Comparison of ENCODE assay signal across 21 cellular contexts in genomic region chr14:95564060-95564459, GRCh38. TPM values are rescaled to one million over a fixed set of nuclear protein-coding genes. Genes with fewer than 3 reads are reported as not detected.
DNase-seq lines count a peak whose midpoint lies in the region; ATAC-seq and TF ChIP-seq lines count a peak whose summit lies in the region.
"Had no signal": no experiment of that assay in that cellular context is flagged by ENCODE, and none has a peak within 500 bp of the region (broad histone marks: within the 10 kb centered on the region; RNA-seq: fewer than 3 reads in every experiment).

No MANE protein-coding gene starts in this region.

- CTCF ChIA-PET in activated CD8-positive, alpha-beta memory T cell treated with anti-CD3 and anti-CD28 coated beads, Interleukin-2, amount 10 ng/mL, durations not matched to agents 7 days and 5 days (lab: Charles Lee): interaction anchor here (0.8 kb wide), 1 partner anchor 122 kb away, joined by 3 read pairs; no protein-coding TSS in a partner anchor

- peaks cover 3% of the 10 kb centered on the region for H3K4me1 Mint-ChIP-seq in activated CD8-positive, alpha-beta memory T cell treated with anti-CD3 and anti-CD28 coated beads, Interleukin-2, amount 10 ng/mL, durations not matched to agents 7 days and 5 days
- H3K4me1 Mint-ChIP-seq: nephron had no signal

- intact Hi-C loops in colonic mucosa (cut with DNase I): loop anchor here (5.0 to 10.0 kb wide), 2 partner anchors 208 to 711 kb away; no protein-coding TSS in a partner anchor

- no peak overlapping the region for H3K9ac ChIP-seq in skeletal muscle satellite cell (ENCODE audit: low read depth, low read length)
- no peak overlapping the region for H3K9ac ChIP-seq in colonic mucosa (ENCODE audit: low read depth in 2 of 2, low read length in 2 of 2)

- no peaks in the 10 kb centered on the region for H3K9me3 Mint-ChIP-seq in activated CD8-positive, alpha-beta memory T cell treated with anti-CD3 and anti-CD28 coated beads, Interleukin-2, amount 10 ng/mL, durations not matched to agents 7 days and 5 days (ENCODE audit: low read depth)
- H3K9me3 Mint-ChIP-seq: immature natural killer cell, memory B cell, nephron, type B pancreatic cell had no signal

- H3K36me3 ChIP-seq in SJCRH30 (no peaks in the 10 kb centered on the region), skeletal muscle satellite cell (ENCODE audit: insufficient read depth, low read length) (no peaks in the 10 kb centered on the region), colonic mucosa (no peaks in the 10 kb centered on the region)

- H3K9me3 ChIP-seq in SJCRH30 (replicated peaks) (no peaks in the 10 kb centered on the region), skeletal muscle satellite cell (replicated peaks; ENCODE audit: low read length) (no peaks in the 10 kb centered on the region), colonic mucosa (no peaks in the 10 kb centered on the region)
- H3K9me3 ChIP-seq: A549 had no signal

- H3K4me3 ChIP-seq in SJCRH30 (no peak overlapping the region), foreskin fibroblast (ENCODE audit: low read depth in 1 of 2, low read length in 2 of 2) (no peak overlapping the region), skeletal muscle satellite cell (ENCODE audit: low read length) (no peak overlapping the region), colonic mucosa (no peak overlapping the region)
- H3K4me3 ChIP-seq: A549 had no signal

- peaks cover 14% of the 10 kb centered on the region for H3K27me3 Mint-ChIP-seq in activated CD8-positive, alpha-beta memory T cell treated with anti-CD3 and anti-CD28 coated beads, Interleukin-2, amount 10 ng/mL, durations not matched to agents 7 days and 5 days

- in situ Hi-C loops in GM13976 (cut with MboI; ENCODE audit: low sequenced_read_pairs, unreplicated experiment): loop anchor here (10.0 kb wide), 3 partner anchors 111 to 431 kb away; no protein-coding TSS in a partner anchor

- no peak overlapping the region for H3K4me3 Mint-ChIP-seq in activated CD8-positive, alpha-beta memory T cell treated with anti-CD3 and anti-CD28 coated beads, Interleukin-2, amount 10 ng/mL, durations not matched to agents 7 days and 5 days
- H3K4me3 Mint-ChIP-seq: immature natural killer cell, memory B cell, nephron, type B pancreatic cell had no signal

- H3K4me1 ChIP-seq in SJCRH30: no peaks in the 10 kb centered on the region
- peaks cover 12% of the 10 kb centered on the region for H3K4me1 ChIP-seq in skeletal muscle satellite cell (ENCODE audit: control insufficient read depth, insufficient read depth, low read length)
- H3K4me1 ChIP-seq in colonic mucosa: no peaks in the 10 kb centered on the region
- H3K4me1 ChIP-seq: A549 had no signal

- H3K27me3 ChIP-seq in SJCRH30: no peaks in the 10 kb centered on the region
- peaks cover 13% of the 10 kb centered on the region for H3K27me3 ChIP-seq in skeletal muscle satellite cell (ENCODE audit: control insufficient read depth, insufficient read depth, low read length)
- no peaks in the 10 kb centered on the region for H3K27me3 ChIP-seq in colonic mucosa

- no peaks in the 10 kb centered on the region for H3K36me3 Mint-ChIP-seq in activated CD8-positive, alpha-beta memory T cell treated with anti-CD3 and anti-CD28 coated beads, Interleukin-2, amount 10 ng/mL, durations not matched to agents 7 days and 5 days
- H3K36me3 Mint-ChIP-seq: immature natural killer cell, memory B cell, type B pancreatic cell had no signal

- TF ChIP-seq CTCF in foreskin fibroblast (IDR thresholded peaks at IDR 0.05; ENCODE audit: low read depth, low read length) (no peak), colonic mucosa (IDR thresholded peaks at IDR 0.05) (no peak), GM13976 (IDR thresholded peaks at IDR 0.05; ENCODE audit: borderline replicate concordance, control extremely low read depth, extremely low read depth, insufficient read depth, missing control alignments) (no peak)

- H3K27ac ChIP-seq in SJCRH30: no peak overlapping the region
- H3K27ac ChIP-seq in colonic mucosa: no peak overlapping the region
- H3K27ac ChIP-seq: A549 had no signal

- H3K27ac Mint-ChIP-seq in activated CD8-positive, alpha-beta memory T cell treated with anti-CD3 and anti-CD28 coated beads, Interleukin-2, amount 10 ng/mL, durations not matched to agents 7 days and 5 days: no peak overlapping the region
- H3K27ac Mint-ChIP-seq: immature natural killer cell, memory B cell, nephron, type B pancreatic cell had no signal

- peak overlapping the region; percentile 70 for H3K4me2 ChIP-seq in skeletal muscle satellite cell (ENCODE audit: low read length)
- H3K4me2 ChIP-seq: A549 had no signal

- ATAC-seq in activated CD8-positive, alpha-beta memory T cell treated with anti-CD3 and anti-CD28 coated beads, Interleukin-2, amount 10 ng/mL, durations not matched to agents 7 days and 5 days: no peak
- ATAC-seq: A549 had no signal

- peak; percentile 26 for DNase-seq in activated CD8-positive, alpha-beta memory T cell treated with anti-CD3 and anti-CD28 coated beads for 24 hours
- no peak for DNase-seq in activated CD8-positive, alpha-beta memory T cell treated with anti-CD3 and anti-CD28 coated beads, Interleukin-2, amount 10 ng/mL, durations not matched to agents 7 days and 5 days
- DNase-seq in SJCRH30: peak; percentile 39 to 67
- DNase-seq in foreskin fibroblast: peak; percentile 15 to 57
- DNase-seq in effector CD8-positive, alpha-beta T cell (lab: John Stamatoyannopoulos, UW): no peak
- no peak for DNase-seq in colonic mucosa
- DNase-seq in GM13976 (ENCODE audit: low spot score): no peak
- DNase-seq: activated CD4-positive, alpha-beta T cell treated with anti-CD3 and anti-CD28 coated beads for 48 hours; activated CD8-positive, alpha-beta memory T cell treated with anti-CD3 and anti-CD28 coated beads, Interleukin-2, amount 50 U/mL, for 48 hours; activated gamma-delta T cell treated with Interleukin-2 at 50 U/mL for 16 hours; cortex of kidney; DMS53; immature natural killer cell; NCI-H2107; NCI-H748 treated with DMSO at 0.1 percent for 48 hours; stimulated activated naive CD4-positive, alpha-beta T cell treated with Interleukin-2 at 50 U/mL for 16 hours had no signal

RNA-seq across cellular contexts. Expression of gene GLRX5, which starts 29.2 kb away (rescaled TPM):
- 10 to 100 TPM; 36.4 to 48.5 TPM for total RNA-seq in activated CD8-positive, alpha-beta memory T cell treated with anti-CD3 and anti-CD28 coated beads, Interleukin-2, amount 10 ng/mL, durations not matched to agents 7 days and 5 days
- total RNA-seq in SJCRH30 (2014; rRNA removed; shearing (Covaris generic)): 130 and 132 TPM in 2 replicates
- 37.0 and 37.6 TPM in 2 replicates for total RNA-seq in skeletal muscle satellite cell (2012; rRNA removed)
- 10 to 100 TPM; 51.9 to 64.6 TPM for total RNA-seq in colonic mucosa

RNA-seq across cellular contexts. Expression of gene SYNE3, which starts 47.6 kb away (rescaled TPM):
- total RNA-seq in activated CD8-positive, alpha-beta memory T cell treated with anti-CD3 and anti-CD28 coated beads, Interleukin-2, amount 10 ng/mL, durations not matched to agents 7 days and 5 days: 10 to 100 TPM; 65.8 to 81.6 TPM
- 34.1 and 34.5 TPM in 2 replicates for total RNA-seq in SJCRH30 (2014; rRNA removed; shearing (Covaris generic))
- 26.9 and 32.2 TPM in 2 replicates for total RNA-seq in skeletal muscle satellite cell (2012; rRNA removed)
- 1 to 10 TPM; 7.3 to 9.5 TPM for total RNA-seq in colonic mucosa

Comparison
In these comparisons a context has a peak if more than half of its experiments do, and no peak if none do; other contexts are left out.
1. DNase-seq: peak in activated CD8-positive, alpha-beta memory T cell treated with anti-CD3 and anti-CD28 coated beads for 24 hours (single experiment), SJCRH30 (2 of 2) and foreskin fibroblast (2 of 2); none in activated CD8-positive, alpha-beta memory T cell treated with anti-CD3 and anti-CD28 coated beads, Interleukin-2, amount 10 ng/mL, durations not matched to agents 7 days and 5 days (single experiment), effector CD8-positive, alpha-beta T cell (single experiment), colonic mucosa (single experiment) and GM13976 (single experiment).